11 cellular contexts compared by ENCODE assay signal in genomic region chr6:81937296-81937937, GRCh38.
A peak's percentile ranks its signal among the peaks of the same experiment; 100 is the strongest.
DNase-seq lines count a peak whose midpoint lies in the region; ATAC-seq and TF ChIP-seq lines count a peak whose summit lies in the region.
"Had no signal": no experiment of that assay in that cellular context is flagged by ENCODE, and none has a peak within 500 bp of the region (broad histone marks: within the 10 kb centered on the region; RNA-seq: fewer than 3 reads in every experiment).

No MANE protein-coding gene starts in this region.

- peak overlapping the region; percentile 91 for H3K27ac ChIP-seq in ACC112 (ENCODE audit: low read depth, low read length)
- H3K27ac ChIP-seq in HUES6 (ENCODE audit: low read depth, low read length), result peak overlapping the region; percentile 79; the same call in 1 of the 2 replicates
- peak overlapping the region; percentile 69 to 95 (median 78) for H3K27ac ChIP-seq in right lobe of liver
- no peak overlapping the region for H3K27ac ChIP-seq in MM.1S (ENCODE audit: low read length)
- H3K27ac ChIP-seq: esophagus muscularis mucosa had no signal

- H3K27me3 ChIP-seq in ACC112 (ENCODE audit: insufficient read depth, low read length), result no peaks in the 10 kb centered on the region
- no peaks in the 10 kb centered on the region for H3K27me3 ChIP-seq in HUES6 (ENCODE audit: control insufficient read depth, insufficient read depth, low read length)
- no peaks in the 10 kb centered on the region for H3K27me3 ChIP-seq in right lobe of liver
- H3K27me3 ChIP-seq in MM.1S (replicated peaks; ENCODE audit: insufficient read depth, low read length), result no peaks in the 10 kb centered on the region
- H3K27me3 ChIP-seq: esophagus muscularis mucosa had no signal

- H3K4me1 ChIP-seq in ACC112 (ENCODE audit: control insufficient read depth, insufficient read depth, low read length, unreplicated experiment) (peaks cover 52% of the 10 kb centered on the region), HUES6 (ENCODE audit: control insufficient read depth, insufficient read depth, low read length) (peaks cover 33% of the 10 kb centered on the region), right lobe of liver (peaks cover 0 to 7% (median 0%) of the 10 kb centered on the region in 4 donors), MM.1S (ENCODE audit: low read length) (peaks cover 9% of the 10 kb centered on the region)

- peak overlapping the region; percentile 80 for H3K27ac Mint-ChIP-seq in MCF 10A (ENCODE audit: low read depth, unreplicated experiment)

- ATAC-seq in right lobe of liver (peak; percentile 18 to 67 (median 64)), HG03565 (IDR thresholded peaks at IDR 0.05; ENCODE audit: unreplicated experiment) (no peak)

- intact Hi-C loops in MCF 10A (cut with micrococcal nuclease) (loop anchor here (5.0 to 10.0 kb wide), 2 partner anchors 60 to 183 kb away; partner anchors contain the start of gene TENT5A), right lobe of liver (cut with DNase I) (no loop called here)

- CTCF ChIA-PET in MCF 10A (lab: Yijun Ruan, JAX), result no interaction called here

- H3K9me3 ChIP-seq in HUES6 (ENCODE audit: control insufficient read depth, insufficient read depth, low read depth, low read length) (no peaks in the 10 kb centered on the region), right lobe of liver (no peaks in the 10 kb centered on the region), MM.1S (replicated peaks; ENCODE audit: insufficient read depth, low read length) (no peaks in the 10 kb centered on the region)
- H3K9me3 ChIP-seq: esophagus muscularis mucosa had no signal

- DNase-seq in MCF 10A (ENCODE audit: unreplicated experiment) (no peak), right lobe of liver (no peak), MM.1S (no peak)
- no peak for DNase-seq in activated CD4-positive, alpha-beta T cell treated with anti-CD3 and anti-CD28 coated beads, Interleukin-2, amount 50 U/mL, for 4 hours
- DNase-seq in activated effector memory CD4-positive, alpha-beta T cell treated with Interleukin-2 at 50 U/mL for 16 hours, result no peak
- DNase-seq: aorta, retina had no signal

- POLR2A ChIA-PET in MCF 10A (lab: Yijun Ruan, JAX), result interaction anchor here (1.5 to 4.0 kb wide), 3 partner anchors 12 to 185 kb away, joined by 3 to 24 read pairs (median 5); partner anchors contain the start of gene TENT5A

- 25% methylated on average over 6 of the region's 6 CpGs for WGBS in right lobe of liver (ENCODE audit: insufficient coverage, low coverage, low lambda C conversion rate, missing lambda C conversion rate)

- H3K9ac ChIP-seq in HUES6 (ENCODE audit: low read length), result no peak overlapping the region
- H3K9ac ChIP-seq in MM.1S (ENCODE audit: low read length), result no peak overlapping the region

- H3K79me2 ChIP-seq in ACC112 (ENCODE audit: control insufficient read depth, insufficient read depth, low read length, unreplicated experiment) (no peaks in the 10 kb centered on the region), MM.1S (ENCODE audit: low read length) (no peaks in the 10 kb centered on the region)

- no peaks in the 10 kb centered on the region for H3K36me3 Mint-ChIP-seq in MCF 10A (ENCODE audit: insufficient read depth, unreplicated experiment)

- peaks cover 29% of the 10 kb centered on the region for H3K4me1 Mint-ChIP-seq in MCF 10A (ENCODE audit: insufficient read depth, unreplicated experiment)

- no peaks in the 10 kb centered on the region for H3K27me3 Mint-ChIP-seq in MCF 10A (ENCODE audit: insufficient read depth, unreplicated experiment)

- no peaks in the 10 kb centered on the region for H3K9me3 Mint-ChIP-seq in MCF 10A (ENCODE audit: unreplicated experiment)

- TF ChIP-seq POLR2A in right lobe of liver (IDR thresholded peaks at IDR 0.05), result peak; percentile 71

- no peaks in the 10 kb centered on the region for H3K36me3 ChIP-seq in ACC112 (ENCODE audit: insufficient read depth, low read length)
- H3K36me3 ChIP-seq in HUES6 (ENCODE audit: control insufficient read depth, insufficient read depth, low read length), result no peaks in the 10 kb centered on the region
- H3K36me3 ChIP-seq in right lobe of liver, result no peaks in the 10 kb centered on the region
- no peaks in the 10 kb centered on the region for H3K36me3 ChIP-seq in MM.1S (replicated peaks; ENCODE audit: insufficient read depth, low read length)
- H3K36me3 ChIP-seq: esophagus muscularis mucosa had no signal

- H3F3A ChIP-seq in MM.1S (ENCODE audit: insufficient read depth, low read length), result no peaks in the 10 kb centered on the region

- H3K4me3 ChIP-seq in ACC112 (ENCODE audit: low read depth, low read length) (peak overlapping the region; percentile 33), HUES6 (ENCODE audit: low read depth, low read length) (no peak overlapping the region), right lobe of liver (peak overlapping the region; percentile 21 to 33 (median 26)), MM.1S (ENCODE audit: low read length) (no peak overlapping the region)
- H3K4me3 ChIP-seq: esophagus muscularis mucosa had no signal

- no peaks in the 10 kb centered on the region for H3K9me2 ChIP-seq in MM.1S (replicated peaks; ENCODE audit: insufficient read depth, low read length)

- H3K4me2 ChIP-seq in MM.1S (ENCODE audit: low read depth, low read length), result no peak overlapping the region

- BruUV-seq in MCF 10A (replicated peaks; lab: Mats Ljungman, UMichigan), result no TSS peak

- H4K20me1 ChIP-seq in MM.1S (ENCODE audit: insufficient read depth, low read length), result no peaks in the 10 kb centered on the region

- H3K4me3 Mint-ChIP-seq in MCF 10A (ENCODE audit: unreplicated experiment), result no peak overlapping the region

- TF ChIP-seq CTCF in MCF 10A (IDR thresholded peaks at IDR 0.05; ENCODE audit: unreplicated experiment), result no peak
- no peak for TF ChIP-seq CTCF in right lobe of liver (IDR thresholded peaks at IDR 0.05)
- no peak for TF ChIP-seq CTCF in MM.1S (IDR thresholded peaks at IDR 0.05; ENCODE audit: low read length)

- H2AFZ ChIP-seq in ACC112 (ENCODE audit: low read length, unreplicated experiment) (peak overlapping the region; percentile 84), MM.1S (ENCODE audit: low read length) (no peak overlapping the region)

Comparison
In these comparisons a context has a peak if more than half of its experiments do, and no peak if none do; other contexts are left out.
1. H3K4me3 ChIP-seq: peak in ACC112 (single experiment) and right lobe of liver (3 of 3); none in HUES6 (single experiment) and MM.1S (single experiment).